Comparison of ENCODE assay signal across 9 cellular contexts in genomic region chr14:75793806-75794205, GRCh38.
DNase-seq lines count a peak whose midpoint lies in the region; ATAC-seq and TF ChIP-seq lines count a peak whose summit lies in the region.
"Had no signal": no experiment of that assay in that cellular context is flagged by ENCODE, and none has a peak within 500 bp of the region (broad histone marks: within the 10 kb centered on the region; RNA-seq: fewer than 3 reads in every experiment).

No MANE protein-coding gene starts in this region.

- H3K4me2 ChIP-seq in PC-9: no peak overlapping the region

- H3K9me3 ChIP-seq in PC-9 (ENCODE audit: insufficient read depth, low read depth) (peaks cover 2% of the 10 kb centered on the region; the same call in 1 of the 2 replicates), prostate gland (no peaks in the 10 kb centered on the region)
- H3K9me3 ChIP-seq: suprapubic skin had no signal

- POLR2A ChIA-PET in PC-9 (lab: Charles Lee; ENCODE audit: unreplicated experiment): interaction anchor here (0.6 kb wide), 1 partner anchor 225 kb away, joined by 4 read pairs; no protein-coding TSS in a partner anchor

- no peaks in the 10 kb centered on the region for H3K4me1 ChIP-seq in PC-9 (replicated peaks; ENCODE audit: insufficient read depth)
- no peaks in the 10 kb centered on the region for H3K4me1 ChIP-seq in prostate gland (replicated peaks)
- H3K4me1 ChIP-seq: suprapubic skin had no signal

- 46% methylated on average over 2 of the region's 2 CpGs for WGBS in prostate gland

- no peaks in the 10 kb centered on the region for H3K27me3 ChIP-seq in PC-9 (ENCODE audit: insufficient read depth, low read depth)
- H3K27me3 ChIP-seq in prostate gland (replicated peaks; ENCODE audit: insufficient read depth): no peaks in the 10 kb centered on the region
- H3K27me3 ChIP-seq: suprapubic skin had no signal

- H3K36me3 Mint-ChIP-seq in nephron progenitor cell (ENCODE audit: low read depth): peaks cover 65% of the 10 kb centered on the region

- no peak for TF ChIP-seq CTCF in GM12865 (IDR thresholded peaks at IDR 0.05; ENCODE audit: insufficient read depth, low read depth, low read length, missing control alignments)
- TF ChIP-seq CTCF in PC-9 (conservative IDR thresholded peaks at IDR 0.05): peak; percentile 37
- peak; percentile 26 for TF ChIP-seq CTCF in fibroblast of the aortic adventitia (IDR thresholded peaks at IDR 0.05; ENCODE audit: insufficient read depth, low read length)
- peak in 3 of 4 experiments; percentile 16 to 59 (median 45) for TF ChIP-seq CTCF in prostate gland (IDR thresholded peaks at IDR 0.05)
- TF ChIP-seq CTCF in nephron progenitor cell (IDR thresholded peaks at IDR 0.05): no peak

- peak; percentile 13 for DNase-seq in GM12865 (ENCODE audit: low read depth)
- no peak for DNase-seq in PC-9
- DNase-seq in fibroblast of the aortic adventitia (ENCODE audit: low read depth): peak; percentile 56
- no peak for DNase-seq in prostate gland (ENCODE audit: low spot score)
- no peak for DNase-seq in HPDE6-E6E7 (ENCODE audit: extremely low spot score)
- DNase-seq in nephron progenitor cell: no peak
- DNase-seq: effector memory CD8-positive, alpha-beta T cell had no signal

- no peak overlapping the region for H3K4me3 Mint-ChIP-seq in nephron progenitor cell
- H3K4me3 Mint-ChIP-seq: effector memory CD8-positive, alpha-beta T cell had no signal

- H3K27ac ChIP-seq in PC-9 (no peak overlapping the region), prostate gland (no peak overlapping the region)
- H3K27ac ChIP-seq: suprapubic skin had no signal

- no peak overlapping the region for H3K4me3 ChIP-seq in GM12865 (ENCODE audit: low read depth, low read length)
- H3K4me3 ChIP-seq in PC-9: no peak overlapping the region
- H3K4me3 ChIP-seq in fibroblast of the aortic adventitia (ENCODE audit: low read depth, low read length): no peak overlapping the region
- H3K4me3 ChIP-seq in prostate gland: no peak overlapping the region
- H3K4me3 ChIP-seq: suprapubic skin had no signal

- H3K27ac Mint-ChIP-seq in nephron progenitor cell: no peak overlapping the region
- H3K27ac Mint-ChIP-seq: effector memory CD8-positive, alpha-beta T cell had no signal

- H3K4me1 Mint-ChIP-seq in nephron progenitor cell: no peaks in the 10 kb centered on the region

- no peaks in the 10 kb centered on the region for H3F3A ChIP-seq in PC-9 (ENCODE audit: insufficient read depth, low read depth)

- CTCF ChIA-PET in PC-9 (lab: Charles Lee): interaction anchor here (0.6 to 4.2 kb wide), 11 partner anchors 38 to 486 kb away, joined by 3 to 32 read pairs (median 4); partner anchors contain the start of gene TGFB3

- no peaks in the 10 kb centered on the region for H3K9me2 ChIP-seq in PC-9 (ENCODE audit: insufficient read depth)

- H4K20me1 ChIP-seq in PC-9 (ENCODE audit: insufficient read depth): no peaks in the 10 kb centered on the region

- no peak overlapping the region for H2AFZ ChIP-seq in PC-9

- peaks cover 47% of the 10 kb centered on the region for H3K9me3 Mint-ChIP-seq in nephron progenitor cell

- intact Hi-C loops in PC-9 (cut with micrococcal nuclease; ENCODE audit: unreplicated experiment) (loop anchor here (1.0 to 10.0 kb wide), 7 partner anchors 74 to 851 kb away; no protein-coding TSS in a partner anchor), prostate gland (cut with DNase I) (loop anchor here (1.0 to 10.0 kb wide), 3 partner anchors 83 to 185 kb away; no protein-coding TSS in a partner anchor)

- TF ChIP-seq POLR2A in prostate gland (IDR thresholded peaks at IDR 0.05): no peak

- ATAC-seq in HG03095 (IDR thresholded peaks at IDR 0.05; ENCODE audit: unreplicated experiment): no peak
- ATAC-seq: effector memory CD8-positive, alpha-beta T cell had no signal

- no TSS peak for BruUV-seq in PC-9 (replicated peaks; lab: Mats Ljungman, UMichigan)

- H3K36me3 ChIP-seq in PC-9 (ENCODE audit: low read depth) (peaks cover 4% of the 10 kb centered on the region; the same call in 1 of the 2 replicates), prostate gland (no peaks in the 10 kb centered on the region)

- H3K27me3 Mint-ChIP-seq in nephron progenitor cell (ENCODE audit: low read depth, poor library complexity): no peaks in the 10 kb centered on the region
- H3K27me3 Mint-ChIP-seq: effector memory CD8-positive, alpha-beta T cell had no signal

- no peaks in the 10 kb centered on the region for H3K79me2 ChIP-seq in PC-9 (ENCODE audit: low read depth)

Comparison
In these comparisons a context has a peak if more than half of its experiments do, and no peak if none do; other contexts are left out.
1. DNase-seq: peak in GM12865 (single experiment) and fibroblast of the aortic adventitia (single experiment); none in PC-9 (0 of 2), prostate gland (single experiment), HPDE6-E6E7 (single experiment) and nephron progenitor cell (single experiment).
2. CTCF ChIP-seq: peak in PC-9 (single experiment), fibroblast of the aortic adventitia (single experiment) and prostate gland (3 of 4); none in GM12865 (single experiment) and nephron progenitor cell (single experiment).